ENCODE assay signal across 1 cellular context in genomic region chr1:94952539-94952938, GRCh38.
TF ChIP-seq lines count a peak whose summit lies in the region.

No MANE protein-coding gene starts in this region.

TF ChIP-seq in GM23338, 12 proteins besides CTCF, POLR2A, EP300 and RAD21 (continued from another document):
- no peak for TF ChIP-seq ZNF462 (CRISPR knock-in tag; IDR thresholded peaks at IDR 0.05)
- no peak for TF ChIP-seq ZNF331 (CRISPR knock-in tag; IDR thresholded peaks at IDR 0.05; ENCODE audit: low read depth)
- TF ChIP-seq STAT1 (IDR thresholded peaks at IDR 0.05; ENCODE audit: unreplicated experiment), result no peak
- no peak for TF ChIP-seq NANOG (IDR thresholded peaks at IDR 0.05; ENCODE audit: borderline replicate concordance)
- TF ChIP-seq REST (IDR thresholded peaks at IDR 0.05; ENCODE audit: unreplicated experiment), result no peak
- no peak for TF ChIP-seq ZNF114 (CRISPR knock-in tag; IDR thresholded peaks at IDR 0.05)
- no peak for TF ChIP-seq EZH2phosphoT487 (IDR thresholded peaks at IDR 0.05; ENCODE audit: unreplicated experiment)
- no peak for TF ChIP-seq POLR2AphosphoS5 (IDR thresholded peaks at IDR 0.05; ENCODE audit: low read depth)
